ENCODE assay signal across 17 cellular contexts in the genomic region with DNA sequence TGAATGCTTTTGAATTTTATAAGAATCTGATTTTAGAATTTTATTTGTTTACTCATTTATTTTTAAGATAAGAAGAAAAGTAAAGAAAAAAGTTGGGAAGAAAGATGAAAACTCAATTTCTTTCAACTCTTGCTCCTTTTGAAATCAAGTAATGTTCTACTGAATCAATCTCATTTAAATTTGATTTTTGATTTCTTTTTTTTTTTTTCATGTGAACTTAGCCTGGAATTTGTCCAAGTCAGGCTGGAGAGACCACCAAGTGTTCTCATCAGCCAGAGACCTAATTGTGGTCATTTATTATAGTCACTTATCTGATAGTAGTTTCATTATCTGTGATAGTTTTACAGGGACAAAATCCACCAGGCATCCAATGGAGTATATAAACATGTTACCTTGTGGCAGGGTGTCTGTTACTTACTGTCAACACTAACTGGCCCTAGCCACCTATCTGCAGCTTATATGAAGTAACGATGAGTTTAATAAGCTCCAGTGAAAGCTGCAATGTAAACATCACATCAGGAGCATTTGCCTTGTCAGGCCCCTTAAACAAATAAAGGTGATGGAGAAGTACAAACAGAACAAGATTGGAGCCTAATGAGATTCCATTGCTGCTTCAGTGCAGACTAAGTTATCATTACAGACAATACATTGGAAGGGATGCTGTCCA. TPM values are rescaled to one million over a fixed set of nuclear protein-coding genes. Genes with fewer than 3 reads are reported as not detected.
DNase-seq lines count a peak whose midpoint lies in the region; TF ChIP-seq lines count a peak whose summit lies in the region.
"Had no signal": no experiment of that assay in that cellular context is flagged by ENCODE, and none has a peak within 500 bp of the region (broad histone marks: within the 10 kb centered on the region; RNA-seq: fewer than 3 reads in every experiment).

No MANE protein-coding gene starts in this region.

- H3K4me1 ChIP-seq in mesendoderm (ENCODE audit: control insufficient read depth, low read depth, low read length) = no peaks in the 10 kb centered on the region
- H3K4me1 ChIP-seq in adrenal gland (replicated peaks in 1 of 2) = no peaks in the 10 kb centered on the region
- H3K4me1 ChIP-seq: suprapubic skin, uterus had no signal

- no peak overlapping the region for H3K4ac ChIP-seq in mesendoderm (ENCODE audit: low read depth, low read length)

- TF ChIP-seq POLR2A in adrenal gland (IDR thresholded peaks at IDR 0.05) = no peak

- no peaks in the 10 kb centered on the region for H3K79me2 ChIP-seq in mesendoderm (ENCODE audit: control insufficient read depth, insufficient read depth, low read length)

- H3K23ac ChIP-seq in mesendoderm (ENCODE audit: low read length) = no peak overlapping the region

- no peak for TF ChIP-seq CTCF in RWPE1 (conservative IDR thresholded peaks at IDR 0.05; ENCODE audit: low read depth)
- no peak for TF ChIP-seq CTCF in adrenal gland (IDR thresholded peaks at IDR 0.05)

- H3K27me3 ChIP-seq in mesendoderm (ENCODE audit: insufficient read depth, low read length, poor library complexity) (no peaks in the 10 kb centered on the region), adrenal gland (no peaks in the 10 kb centered on the region)

- H3K9me3 ChIP-seq in adrenal gland (replicated peaks in 1 of 3) = no peaks in the 10 kb centered on the region
- H3K9me3 ChIP-seq: neutrophil, suprapubic skin, uterus had no signal

- no peak overlapping the region for H3K4me2 ChIP-seq in mesendoderm (ENCODE audit: low read length)

- no CpG with 5 or more reads among the region's 1 CpG for WGBS in mesendoderm (ENCODE audit: extremely low coverage, insufficient coverage, low lambda C conversion rate)
- 48 to 63% (median 55%) methylated on average over 1 of the region's 1 CpG for WGBS in adrenal gland, 4 donors

- no peak overlapping the region for H3K9ac ChIP-seq in mesendoderm (ENCODE audit: low read length)

- no peak overlapping the region for H2BK5ac ChIP-seq in mesendoderm (ENCODE audit: low read length)

- POLR2A ChIA-PET in RWPE1 (lab: Yijun Ruan, JAX; ENCODE audit: low non-redundant PET) = no interaction called here

- no peak overlapping the region for H4K8ac ChIP-seq in mesendoderm (ENCODE audit: low read depth, low read length)

- H3K27ac ChIP-seq in mesendoderm (ENCODE audit: low read depth, low read length) = no peak overlapping the region
- no peak overlapping the region for H3K27ac ChIP-seq in RWPE1
- H3K27ac ChIP-seq in adrenal gland = no peak overlapping the region
- H3K27ac ChIP-seq: neutrophil, suprapubic skin, uterus had no signal

- H4K5ac ChIP-seq in mesendoderm (ENCODE audit: low read length) = no peak overlapping the region

- no peak overlapping the region for H2BK15ac ChIP-seq in mesendoderm (replicated peaks; ENCODE audit: low read depth)

- CTCF ChIA-PET in RWPE1 (lab: Yijun Ruan, JAX) = no interaction called here

- no peak overlapping the region for H3K18ac ChIP-seq in mesendoderm (ENCODE audit: low read length)

- DNase-seq in DMS53 (lab: John Stamatoyannopoulos, UW) (peak; percentile 87), NCI-H1417 treated with DMSO at 0.1 percent for 48 hours (lab: John Stamatoyannopoulos, UW) (peak; percentile 66), NCI-H774 (lab: John Stamatoyannopoulos, UW) (peak; percentile 35), mesendoderm (peak; percentile 4), RWPE1 (ENCODE audit: low spot score) (no peak), A172 (ENCODE audit: low spot score) (no peak), adrenal gland (no peak)
- DNase-seq: activated CD4-positive, alpha-beta T cell treated with anti-CD3 and anti-CD28 coated beads for 48 hours; CD4-positive, alpha-beta memory T cell; glutamatergic neuron; Kasumi-1; NCI-H1048; SIG-M5; uterus had no signal

- no peak overlapping the region for H3K56ac ChIP-seq in mesendoderm (ENCODE audit: low read length)

- no peak overlapping the region for H2BK120ac ChIP-seq in mesendoderm (ENCODE audit: low read depth, low read length)

- H3K4me3 ChIP-seq in mesendoderm (ENCODE audit: low read length) (no peak overlapping the region), adrenal gland (no peak overlapping the region)
- H3K4me3 ChIP-seq: suprapubic skin, uterus had no signal

- no peaks in the 10 kb centered on the region for H3K79me1 ChIP-seq in mesendoderm (ENCODE audit: low read length)

- H3K36me3 ChIP-seq in mesendoderm (ENCODE audit: control insufficient read depth, insufficient read depth, low read length) (no peaks in the 10 kb centered on the region), adrenal gland (replicated peaks in 1 of 2) (no peaks in the 10 kb centered on the region)
- H3K36me3 ChIP-seq: neutrophil, suprapubic skin, uterus had no signal

- intact Hi-C loops in adrenal gland (cut with DNase I) = no loop called here

- no peak overlapping the region for H2AK5ac ChIP-seq in mesendoderm (ENCODE audit: low read length)

RNA-seq across cellular contexts. Expression of gene HLX, which starts 39.2 kb away (rescaled TPM):
- polyA plus RNA-seq in mesendoderm (2013, experiment 1 of 2) = 0.46 TPM
- 0.36 TPM for polyA plus RNA-seq in mesendoderm (2013, experiment 2 of 2)
- 3.7 and 5.3 TPM in 2 replicates for total RNA-seq in A172 (2014; rRNA removed; shearing (Covaris generic))
- total RNA-seq in adrenal gland = 10 to 100 TPM in 2 of 8 donors, 1 to 10 TPM in 6; 4.5 to 13.8 (median 7.0) TPM
- polyA plus RNA-seq in adrenal gland = 1 to 10 TPM in 2 of 3 donors, under 1 TPM in 1; 0.81 to 9.6 (median 8.1) TPM
- total RNA-seq: OCI-LY7 had no signal
- polyA plus RNA-seq: CD4-positive, alpha-beta memory T cell had no signal

Comparison
In these comparisons a context has a peak if more than half of its experiments do, and no peak if none do; other contexts are left out.
1. DNase-seq: peak in DMS53 (single experiment), NCI-H1417 treated with DMSO at 0.1 percent for 48 hours (single experiment), NCI-H774 (single experiment) and mesendoderm (single experiment); none in RWPE1 (single experiment), A172 (single experiment) and adrenal gland (0 of 7).